Comparison of ENCODE assay signal across 1 cellular context in the genomic region with DNA sequence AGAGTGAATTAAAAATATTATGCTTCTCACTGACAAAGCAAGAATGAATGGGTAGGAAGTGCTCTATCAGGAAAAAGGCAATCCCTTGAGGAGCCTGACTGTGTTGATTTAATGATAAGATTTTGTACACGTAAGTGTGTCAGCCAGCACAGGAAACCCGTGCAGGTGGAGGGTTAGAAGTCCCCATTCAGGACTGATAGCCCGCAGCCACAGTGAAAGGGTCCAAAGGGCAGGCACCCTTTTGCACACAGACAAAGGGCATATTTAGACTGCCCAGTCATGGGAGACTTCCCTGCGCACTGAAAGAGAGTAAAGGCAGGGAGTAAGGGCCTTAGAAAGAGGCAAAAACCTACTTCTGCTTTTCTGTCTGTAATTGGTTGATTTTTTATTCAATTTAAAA.
TF ChIP-seq lines count a peak whose summit lies in the region.

No MANE protein-coding gene starts in this region.

TF ChIP-seq in HepG2, 621 proteins besides CTCF, POLR2A, EP300 and RAD21 (continued from another document and continues in another):
- TF ChIP-seq, protein P1, sequence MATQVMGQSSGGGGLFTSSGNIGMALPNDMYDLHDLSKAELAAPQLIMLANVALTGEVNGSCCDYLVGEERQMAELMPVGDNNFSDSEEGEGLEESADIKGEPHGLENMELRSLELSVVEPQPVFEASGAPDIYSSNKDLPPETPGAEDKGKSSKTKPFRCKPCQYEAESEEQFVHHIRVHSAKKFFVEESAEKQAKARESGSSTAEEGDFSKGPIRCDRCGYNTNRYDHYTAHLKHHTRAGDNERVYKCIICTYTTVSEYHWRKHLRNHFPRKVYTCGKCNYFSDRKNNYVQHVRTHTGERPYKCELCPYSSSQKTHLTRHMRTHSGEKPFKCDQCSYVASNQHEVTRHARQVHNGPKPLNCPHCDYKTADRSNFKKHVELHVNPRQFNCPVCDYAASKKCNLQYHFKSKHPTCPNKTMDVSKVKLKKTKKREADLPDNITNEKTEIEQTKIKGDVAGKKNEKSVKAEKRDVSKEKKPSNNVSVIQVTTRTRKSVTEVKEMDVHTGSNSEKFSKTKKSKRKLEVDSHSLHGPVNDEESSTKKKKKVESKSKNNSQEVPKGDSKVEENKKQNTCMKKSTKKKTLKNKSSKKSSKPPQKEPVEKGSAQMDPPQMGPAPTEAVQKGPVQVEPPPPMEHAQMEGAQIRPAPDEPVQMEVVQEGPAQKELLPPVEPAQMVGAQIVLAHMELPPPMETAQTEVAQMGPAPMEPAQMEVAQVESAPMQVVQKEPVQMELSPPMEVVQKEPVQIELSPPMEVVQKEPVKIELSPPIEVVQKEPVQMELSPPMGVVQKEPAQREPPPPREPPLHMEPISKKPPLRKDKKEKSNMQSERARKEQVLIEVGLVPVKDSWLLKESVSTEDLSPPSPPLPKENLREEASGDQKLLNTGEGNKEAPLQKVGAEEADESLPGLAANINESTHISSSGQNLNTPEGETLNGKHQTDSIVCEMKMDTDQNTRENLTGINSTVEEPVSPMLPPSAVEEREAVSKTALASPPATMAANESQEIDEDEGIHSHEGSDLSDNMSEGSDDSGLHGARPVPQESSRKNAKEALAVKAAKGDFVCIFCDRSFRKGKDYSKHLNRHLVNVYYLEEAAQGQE (IDR thresholded peaks at IDR 0.05; ENCODE audit: borderline replicate concordance in 1 of 2, low read depth in 1 of 2, low read length in 2 of 2): peak in 1 of 2 experiments; percentile 63; a peak in 1 of 4 replicates
- TF ChIP-seq REL (CRISPR knock-in tag; conservative IDR thresholded peaks at IDR 0.05) (no peak), PRDM15 (CRISPR knock-in tag; IDR thresholded peaks at IDR 0.05) (no peak), REXO4 (CRISPR knock-in tag; IDR thresholded peaks at IDR 0.05; ENCODE audit: borderline replicate concordance) (no peak), STAT6 (CRISPR knock-in tag; IDR thresholded peaks at IDR 0.05; ENCODE audit: borderline replicate concordance) (peak; percentile 42; the same call in 1 of the 2 replicates), ZNF839 (CRISPR knock-in tag; IDR thresholded peaks at IDR 0.05; ENCODE audit: borderline replicate concordance) (no peak), NFE2L1 (CRISPR knock-in tag; IDR thresholded peaks at IDR 0.05; ENCODE audit: borderline replicate concordance) (no peak), IKZF5 (CRISPR knock-in tag; IDR thresholded peaks at IDR 0.05) (peak; percentile 75; the same call in 1 of the 2 replicates), ZNF75D (CRISPR knock-in tag; IDR thresholded peaks at IDR 0.05; ENCODE audit: borderline replicate concordance) (no peak), SP5 (CRISPR knock-in tag; IDR thresholded peaks at IDR 0.05; ENCODE audit: borderline replicate concordance, low read depth) (peak; percentile 79), RELA (CRISPR knock-in tag; IDR thresholded peaks at IDR 0.05) (no peak), MIER3 (CRISPR knock-in tag; IDR thresholded peaks at IDR 0.05; ENCODE audit: borderline replicate concordance) (peak; percentile 24; the same call in 1 of the 2 replicates), ZFP62 (CRISPR knock-in tag; IDR thresholded peaks at IDR 0.05) (no peak), SNAPC5 (CRISPR knock-in tag; IDR thresholded peaks at IDR 0.05; ENCODE audit: borderline replicate concordance) (no peak), ASH2L (IDR thresholded peaks at IDR 0.05; ENCODE audit: insufficient read length, low read depth, low read length) (no peak), NFKB2 (CRISPR knock-in tag; IDR thresholded peaks at IDR 0.05; ENCODE audit: borderline replicate concordance) (no peak), CENPT (CRISPR knock-in tag; IDR thresholded peaks at IDR 0.05; ENCODE audit: low read depth) (no peak), ZMYM2 (CRISPR knock-in tag; IDR thresholded peaks at IDR 0.05) (peak; percentile 89), HOXD1 (CRISPR knock-in tag; IDR thresholded peaks at IDR 0.05) (no peak), ZMAT3 (CRISPR knock-in tag; conservative IDR thresholded peaks at IDR 0.05) (no peak), FIP1L1 (IDR thresholded peaks at IDR 0.05; ENCODE audit: borderline replicate concordance, insufficient read depth, low read depth, low read length) (no peak), ZNF460 (CRISPR knock-in tag; IDR thresholded peaks at IDR 0.05; ENCODE audit: borderline replicate concordance) (no peak), ZNF558 (CRISPR knock-in tag; IDR thresholded peaks at IDR 0.05; ENCODE audit: borderline replicate concordance) (no peak), ZNF780A (CRISPR knock-in tag; IDR thresholded peaks at IDR 0.05) (no peak), YY1 (IDR thresholded peaks at IDR 0.05; ENCODE audit: insufficient read depth, insufficient replicate concordance, low read depth, low read length) (peak; percentile 42), SRSF4 (IDR thresholded peaks at IDR 0.05; ENCODE audit: low read depth, low read length, poor library complexity, severe bottlenecking) (no peak), HNRNPLL (IDR thresholded peaks at IDR 0.05; ENCODE audit: low read depth, low read length, poor library complexity, severe bottlenecking) (no peak), MED1 (CRISPR knock-in tag; IDR thresholded peaks at IDR 0.05) (peak; percentile 81), STAG1 (CRISPR knock-in tag; IDR thresholded peaks at IDR 0.05) (peak; percentile 20; the same call in 1 of the 2 replicates), SMAD9 (CRISPR knock-in tag; IDR thresholded peaks at IDR 0.05) (no peak), HIVEP1 (CRISPR knock-in tag; IDR thresholded peaks at IDR 0.05) (peak; percentile 84), ZNF83 (CRISPR knock-in tag; IDR thresholded peaks at IDR 0.05; ENCODE audit: borderline replicate concordance) (no peak)
- TF ChIP-seq, protein P2, sequence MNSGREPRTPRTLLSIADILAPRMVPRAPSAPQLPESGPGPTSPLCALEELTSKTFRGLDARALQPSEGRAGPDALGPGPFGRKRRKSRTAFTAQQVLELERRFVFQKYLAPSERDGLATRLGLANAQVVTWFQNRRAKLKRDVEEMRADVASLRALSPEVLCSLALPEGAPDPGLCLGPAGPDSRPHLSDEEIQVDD (CRISPR knock-in tag; IDR thresholded peaks at IDR 0.05; ENCODE audit: borderline replicate concordance): no peak
- TF ChIP-seq, protein P3, sequence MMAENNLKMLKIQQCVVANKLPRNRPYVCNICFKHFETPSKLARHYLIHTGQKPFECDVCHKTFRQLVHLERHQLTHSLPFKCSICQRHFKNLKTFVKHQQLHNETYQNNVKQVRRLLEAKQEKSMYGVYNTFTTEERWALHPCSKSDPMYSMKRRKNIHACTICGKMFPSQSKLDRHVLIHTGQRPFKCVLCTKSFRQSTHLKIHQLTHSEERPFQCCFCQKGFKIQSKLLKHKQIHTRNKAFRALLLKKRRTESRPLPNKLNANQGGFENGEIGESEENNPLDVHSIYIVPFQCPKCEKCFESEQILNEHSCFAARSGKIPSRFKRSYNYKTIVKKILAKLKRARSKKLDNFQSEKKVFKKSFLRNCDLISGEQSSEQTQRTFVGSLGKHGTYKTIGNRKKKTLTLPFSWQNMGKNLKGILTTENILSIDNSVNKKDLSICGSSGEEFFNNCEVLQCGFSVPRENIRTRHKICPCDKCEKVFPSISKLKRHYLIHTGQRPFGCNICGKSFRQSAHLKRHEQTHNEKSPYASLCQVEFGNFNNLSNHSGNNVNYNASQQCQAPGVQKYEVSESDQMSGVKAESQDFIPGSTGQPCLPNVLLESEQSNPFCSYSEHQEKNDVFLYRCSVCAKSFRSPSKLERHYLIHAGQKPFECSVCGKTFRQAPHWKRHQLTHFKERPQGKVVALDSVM (CRISPR knock-in tag; IDR thresholded peaks at IDR 0.05): peak; percentile 57; the same call in 1 of the 2 replicates
- TF ChIP-seq, protein P4, sequence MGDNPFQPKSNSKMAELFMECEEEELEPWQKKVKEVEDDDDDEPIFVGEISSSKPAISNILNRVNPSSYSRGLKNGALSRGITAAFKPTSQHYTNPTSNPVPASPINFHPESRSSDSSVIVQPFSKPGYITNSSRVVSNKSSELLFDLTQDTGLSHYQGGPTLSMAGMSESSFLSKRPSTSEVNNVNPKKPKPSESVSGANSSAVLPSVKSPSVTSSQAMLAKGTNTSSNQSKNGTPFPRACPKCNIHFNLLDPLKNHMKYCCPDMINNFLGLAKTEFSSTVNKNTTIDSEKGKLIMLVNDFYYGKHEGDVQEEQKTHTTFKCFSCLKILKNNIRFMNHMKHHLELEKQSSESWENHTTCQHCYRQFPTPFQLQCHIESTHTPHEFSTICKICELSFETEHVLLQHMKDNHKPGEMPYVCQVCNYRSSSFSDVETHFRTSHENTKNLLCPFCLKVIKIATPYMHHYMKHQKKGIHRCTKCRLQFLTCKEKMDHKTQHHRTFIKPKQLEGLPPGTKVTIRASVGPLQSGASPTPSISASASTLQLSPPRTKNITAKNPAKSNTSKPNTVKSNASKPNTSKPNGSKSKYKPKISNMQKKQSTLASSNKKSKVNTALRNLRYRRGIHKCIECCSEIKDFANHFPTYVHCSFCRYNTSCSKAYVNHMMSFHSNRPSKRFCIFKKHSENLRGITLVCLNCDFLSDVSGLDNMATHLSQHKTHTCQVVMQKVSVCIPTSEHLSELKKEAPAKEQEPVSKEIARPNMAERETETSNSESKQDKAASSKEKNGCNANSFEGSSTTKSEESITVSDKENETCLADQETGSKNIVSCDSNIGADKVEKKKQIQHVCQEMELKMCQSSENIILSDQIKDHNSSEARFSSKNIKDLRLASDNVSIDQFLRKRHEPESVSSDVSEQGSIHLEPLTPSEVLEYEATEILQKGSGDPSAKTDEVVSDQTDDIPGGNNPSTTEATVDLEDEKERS (CRISPR knock-in tag; IDR thresholded peaks at IDR 0.05): peak; percentile 85; the same call in 1 of the 2 replicates
